ENCODE assay signal across 10 cellular contexts in genomic region chr11:93849751-93850584, GRCh38. TPM values are rescaled to one million over a fixed set of nuclear protein-coding genes. Genes with fewer than 3 reads are reported as not detected.
DNase-seq lines count a peak whose midpoint lies in the region; ATAC-seq, FAIRE-seq and TF ChIP-seq lines count a peak whose summit lies in the region.
"Had no signal": no experiment of that assay in that cellular context is flagged by ENCODE, and none has a peak within 500 bp of the region (broad histone marks: within the 10 kb centered on the region; RNA-seq: fewer than 3 reads in every experiment).

No MANE protein-coding gene starts in this region.

- no peaks in the 10 kb centered on the region for H3K4me1 ChIP-seq in kidney (ENCODE audit: control insufficient read depth in 1 of 2, insufficient read depth in 1 of 2, low read depth in 1 of 2, low read length in 2 of 2)
- H3K4me1 ChIP-seq: SJSA1 had no signal

- peaks cover 38% of the 10 kb centered on the region for H3K27me3 Mint-ChIP-seq in activated T-cell treated with anti-CD3 and anti-CD28 coated beads, Interleukin-2, amount 50 U/mL, for 4 hours (ENCODE audit: low read depth)
- no peaks in the 10 kb centered on the region for H3K27me3 Mint-ChIP-seq in type B pancreatic cell

- H3K27me3 ChIP-seq in brain microvascular endothelial cell (replicated peaks) = no peaks in the 10 kb centered on the region
- H3K27me3 ChIP-seq: SJSA1 had no signal

- DNase-seq in activated T-cell treated with anti-CD3 and anti-CD28 coated beads, Interleukin-2, amount 50 U/mL, for 4 hours = no peak
- DNase-seq in activated T-cell treated with anti-CD3 and anti-CD28 coated beads, Interleukin-2, amount 50 U/mL, for 48 hours = no peak
- DNase-seq in brain microvascular endothelial cell (no peak), kidney (peak; percentile 79), type B pancreatic cell (ENCODE audit: extremely low spot score, unreplicated experiment) (no peak), NCI-H524 (lab: John Stamatoyannopoulos, UW) (no peak)
- DNase-seq: natural killer cell had no signal

- H3K36me3 ChIP-seq in brain microvascular endothelial cell (replicated peaks) (no peaks in the 10 kb centered on the region), kidney (ENCODE audit: control insufficient read depth in 1 of 2, insufficient read depth in 2 of 2, low read length in 2 of 2) (no peaks in the 10 kb centered on the region)
- H3K36me3 ChIP-seq: SJSA1 had no signal

- FAIRE-seq in kidney (lab: Jason Lieb, UNC) = no peak

- H3K9me3 ChIP-seq in kidney (ENCODE audit: control insufficient read depth in 1 of 2, low read length in 2 of 2) = no peaks in the 10 kb centered on the region
- H3K9me3 ChIP-seq: SJSA1 had no signal

- no peaks in the 10 kb centered on the region for H3K36me3 Mint-ChIP-seq in activated T-cell treated with anti-CD3 and anti-CD28 coated beads, Interleukin-2, amount 50 U/mL, for 4 hours (ENCODE audit: insufficient read depth)
- no peaks in the 10 kb centered on the region for H3K36me3 Mint-ChIP-seq in type B pancreatic cell
- H3K36me3 Mint-ChIP-seq: natural killer cell had no signal

- H3K27ac Mint-ChIP-seq in type B pancreatic cell = no peak overlapping the region
- H3K27ac Mint-ChIP-seq: natural killer cell had no signal

- no peak overlapping the region for H3K9ac ChIP-seq in kidney (ENCODE audit: low read length in 2 of 2)

- H3K27ac ChIP-seq in brain microvascular endothelial cell (no peak overlapping the region), kidney (ENCODE audit: low read depth in 2 of 2, low read length in 2 of 2) (peak overlapping the region in 1 of 2 donors; percentile 7)
- H3K27ac ChIP-seq: SJSA1 had no signal

- ATAC-seq in activated T-cell treated with anti-CD3 and anti-CD28 coated beads, Interleukin-2, amount 50 U/mL, for 4 hours = peak; percentile 54 to 58
- ATAC-seq in GM21723 (IDR thresholded peaks at IDR 0.05; ENCODE audit: unreplicated experiment) (no peak), HG03439 (IDR thresholded peaks at IDR 0.05; ENCODE audit: unreplicated experiment) (no peak)

- TF ChIP-seq CTCF in brain microvascular endothelial cell (IDR thresholded peaks at IDR 0.05; ENCODE audit: low read depth, low read length, missing control alignments) (no peak), kidney (IDR thresholded peaks at IDR 0.05; ENCODE audit: borderline replicate concordance, extremely low read depth, insufficient read depth) (no peak), type B pancreatic cell (conservative IDR thresholded peaks at IDR 0.05) (no peak)

- H3K4me3 ChIP-seq in brain microvascular endothelial cell (ENCODE audit: low read depth, low read length) = peak overlapping the region; percentile 47
- H3K4me3 ChIP-seq in kidney (ENCODE audit: low read length in 2 of 2) = peak overlapping the region; percentile 28 to 61
- H3K4me3 ChIP-seq: SJSA1 had no signal

- in situ Hi-C loops in brain microvascular endothelial cell (cut with HindIII; ENCODE audit: low pct_ligation_motif_present, low sequenced_read_pairs) = no loop called here

- H3K4me1 Mint-ChIP-seq in activated T-cell treated with anti-CD3 and anti-CD28 coated beads, Interleukin-2, amount 50 U/mL, for 4 hours (ENCODE audit: low read depth) = peaks cover 4% of the 10 kb centered on the region
- H3K4me1 Mint-ChIP-seq in type B pancreatic cell (ENCODE audit: unreplicated experiment) = peaks cover 11% of the 10 kb centered on the region
- H3K4me1 Mint-ChIP-seq: natural killer cell had no signal

- no peak overlapping the region for H3K4me3 Mint-ChIP-seq in activated T-cell treated with anti-CD3 and anti-CD28 coated beads, Interleukin-2, amount 50 U/mL, for 4 hours
- peak overlapping the region; percentile 26 for H3K4me3 Mint-ChIP-seq in type B pancreatic cell
- H3K4me3 Mint-ChIP-seq: natural killer cell had no signal

- intact Hi-C loops in kidney (cut with DNase I) = no loop called here

- no peaks in the 10 kb centered on the region for H3K9me3 Mint-ChIP-seq in activated T-cell treated with anti-CD3 and anti-CD28 coated beads, Interleukin-2, amount 50 U/mL, for 4 hours
- no peaks in the 10 kb centered on the region for H3K9me3 Mint-ChIP-seq in type B pancreatic cell
- H3K9me3 Mint-ChIP-seq: natural killer cell had no signal

RNA-seq across cellular contexts. Expression of gene VSTM5, which starts 0.5 kb away (rescaled TPM):
- total RNA-seq in activated T-cell treated with anti-CD3 and anti-CD28 coated beads, Interleukin-2, amount 50 U/mL, for 4 hours = not detected
- total RNA-seq in kidney (0.41 TPM), type B pancreatic cell (ENCODE audit: low replicate concordance) (0.24 TPM in 1 of 2 replicates, not detected in the other)
- polyA plus RNA-seq in kidney (ENCODE audit: insufficient read depth, low read depth, low replicate concordance) = 1.8 TPM
- total RNA-seq: natural killer cell, SJSA1 had no signal

Comparison
In these comparisons a context has a peak if more than half of its experiments do, and no peak if none do; other contexts are left out.
1. ATAC-seq: peak in activated T-cell treated with anti-CD3 and anti-CD28 coated beads, Interleukin-2, amount 50 U/mL, for 4 hours (2 of 2); none in GM21723 (single experiment) and HG03439 (single experiment).